ENCODE assay signal across 8 cellular contexts in genomic region chr17:39951924-39952664, GRCh38. TPM values are rescaled to one million over a fixed set of nuclear protein-coding genes. Genes with fewer than 3 reads are reported as not detected.
DNase-seq lines count a peak whose midpoint lies in the region; ATAC-seq and TF ChIP-seq lines count a peak whose summit lies in the region.

No MANE protein-coding gene starts in this region.

- H3K9me3 Mint-ChIP-seq in stimulated activated effector memory CD8-positive, alpha-beta T cell treated with anti-CD3 and anti-CD28 coated beads, Interleukin-12 subunit alpha, Interleukin-12 subunit beta, amount 100 ng/mL, for 72 hours, result no peaks in the 10 kb centered on the region

- 61 to 65% methylated on average over 21 of the region's 21 CpGs for WGBS in GM23248 (ENCODE audit: low coverage in 1 of 2, low lambda C conversion rate in 2 of 2, missing lambda C conversion rate in 2 of 2), 2 experiments

- H3K27me3 ChIP-seq in GM23248 (replicated peaks; ENCODE audit: insufficient read depth) (no peaks in the 10 kb centered on the region), SU-DHL-6 (ENCODE audit: low read length) (no peaks in the 10 kb centered on the region)

- peak overlapping the region; percentile 32 for H3K27ac Mint-ChIP-seq in stimulated activated effector memory CD8-positive, alpha-beta T cell treated with anti-CD3 and anti-CD28 coated beads, Interleukin-12 subunit alpha, Interleukin-12 subunit beta, amount 100 ng/mL, for 72 hours

- H4K20me1 ChIP-seq in GM23248 (ENCODE audit: insufficient read depth) (no peaks in the 10 kb centered on the region), SU-DHL-6 (ENCODE audit: low read depth, low read length) (no peaks in the 10 kb centered on the region)

- H3F3A ChIP-seq in GM23248 (ENCODE audit: insufficient read depth), result peaks cover 9% of the 10 kb centered on the region; the same call in 1 of the 2 replicates
- H3F3A ChIP-seq in SU-DHL-6 (ENCODE audit: insufficient read depth), result no peaks in the 10 kb centered on the region; the same call in 1 of the 2 replicates

- H2AFZ ChIP-seq in GM23248 (peak overlapping the region; percentile 77), SU-DHL-6 (ENCODE audit: low read depth, low read length, severe bottlenecking) (no peak overlapping the region)

- H3K36me3 ChIP-seq in GM23248 (ENCODE audit: low read depth) (no peaks in the 10 kb centered on the region), SU-DHL-6 (ENCODE audit: low read length) (no peaks in the 10 kb centered on the region)

- no peak for TF ChIP-seq CTCF in SU-DHL-6 (IDR thresholded peaks at IDR 0.05; ENCODE audit: insufficient read depth, low read length, poor library complexity, severe bottlenecking)

- intact Hi-C loops in left ventricle myocardium superior (cut with micrococcal nuclease), result no loop called here

- H3K4me1 Mint-ChIP-seq in stimulated activated effector memory CD8-positive, alpha-beta T cell treated with anti-CD3 and anti-CD28 coated beads, Interleukin-12 subunit alpha, Interleukin-12 subunit beta, amount 100 ng/mL, for 72 hours, result peaks cover 14% of the 10 kb centered on the region

- H3K79me2 ChIP-seq in GM23248 (ENCODE audit: insufficient read depth) (no peaks in the 10 kb centered on the region), SU-DHL-6 (ENCODE audit: insufficient read depth, low read length) (no peaks in the 10 kb centered on the region)

- H3K9me2 ChIP-seq in GM23248 (ENCODE audit: insufficient read depth) (no peaks in the 10 kb centered on the region), SU-DHL-6 (replicated peaks; ENCODE audit: insufficient read depth, low read length) (no peaks in the 10 kb centered on the region)

- no peaks in the 10 kb centered on the region; the same call in 1 of the 2 replicates for H3K4me1 ChIP-seq in GM23248 (ENCODE audit: insufficient read depth)

- in situ Hi-C loops in GM23248 (cut with MboI), result no loop called here

- peak overlapping the region; percentile 77 for H3K4me3 Mint-ChIP-seq in stimulated activated effector memory CD8-positive, alpha-beta T cell treated with anti-CD3 and anti-CD28 coated beads, Interleukin-12 subunit alpha, Interleukin-12 subunit beta, amount 100 ng/mL, for 72 hours

- H3K9me3 ChIP-seq in GM23248 (ENCODE audit: low read depth), result no peaks in the 10 kb centered on the region
- H3K9me3 ChIP-seq in SU-DHL-6 (ENCODE audit: insufficient read depth, low read length), result no peaks in the 10 kb centered on the region

- no peak overlapping the region; the same call in 1 of the 2 replicates for H3K9ac ChIP-seq in GM23248
- H3K9ac ChIP-seq in SU-DHL-6 (ENCODE audit: low read length), result no peak overlapping the region

- H3K4me2 ChIP-seq in GM23248 (ENCODE audit: unreplicated experiment) (peak overlapping the region; percentile 71), SU-DHL-6 (ENCODE audit: low read depth, low read length, poor library complexity, severe bottlenecking) (peak overlapping the region; percentile 32)

- DNase-seq in GM23248, result no peak
- peak; percentile 50 for DNase-seq in left ventricle myocardium superior
- DNase-seq in stimulated activated effector memory CD8-positive, alpha-beta T cell treated with anti-CD3 and anti-CD28 coated beads, Interleukin-12 subunit alpha, Interleukin-12 subunit beta, amount 100 ng/mL, for 72 hours (ENCODE audit: low spot score in 2 of 2), result no peak
- no peak for DNase-seq in AG08395 (ENCODE audit: low spot score)
- no peak for DNase-seq in DMS79 (lab: John Stamatoyannopoulos, UW)

- H3K27ac ChIP-seq in GM23248 (no peak overlapping the region), SU-DHL-6 (ENCODE audit: low read depth, low read length) (no peak overlapping the region)

- peaks cover 5% of the 10 kb centered on the region for H3K36me3 Mint-ChIP-seq in stimulated activated effector memory CD8-positive, alpha-beta T cell treated with anti-CD3 and anti-CD28 coated beads, Interleukin-12 subunit alpha, Interleukin-12 subunit beta, amount 100 ng/mL, for 72 hours

- H3K4me3 ChIP-seq in GM23248 (peak overlapping the region; percentile 69), SU-DHL-6 (ENCODE audit: insufficient read depth, low read length, poor library complexity, severe bottlenecking) (peak overlapping the region; percentile 42)

- ATAC-seq in left ventricle myocardium superior, result no peak
- peak; percentile 8 for ATAC-seq in stimulated activated effector memory CD8-positive, alpha-beta T cell treated with anti-CD3 and anti-CD28 coated beads, Interleukin-12 subunit alpha, Interleukin-12 subunit beta, amount 100 ng/mL, for 72 hours
- ATAC-seq in HG02571 (IDR thresholded peaks at IDR 0.05; ENCODE audit: unreplicated experiment), result no peak
- ATAC-seq in HG03565 (IDR thresholded peaks at IDR 0.05; ENCODE audit: unreplicated experiment), result no peak

RNA-seq across cellular contexts. Expression of gene GSDMA, which starts 10.7 kb away (rescaled TPM):
- not detected in 2 replicates for total RNA-seq in GM23248 (2014; rRNA removed; shearing (Covaris generic))
- polyA plus RNA-seq in GM23248 (2016; fragmentation: Nextera tagmentation; extraction: Ambion mirVana), result 0.09 and 0.21 TPM in 2 replicates
- 0.52 TPM for total RNA-seq in left ventricle myocardium superior

RNA-seq across cellular contexts. Expression of gene LRRC3C, which starts 24.6 kb away (rescaled TPM):
- not detected in 2 replicates for total RNA-seq in GM23248 (2014; rRNA removed; shearing (Covaris generic))
- polyA plus RNA-seq in GM23248 (2016; fragmentation: Nextera tagmentation; extraction: Ambion mirVana), result not detected in 2 replicates
- total RNA-seq in left ventricle myocardium superior, result not detected

RNA-seq across cellular contexts. Expression of gene ORMDL3, which starts 24.7 kb away (rescaled TPM):
- 60.4 and 66.0 TPM in 2 replicates for total RNA-seq in GM23248 (2014; rRNA removed; shearing (Covaris generic))
- 12.0 and 13.2 TPM in 2 replicates for polyA plus RNA-seq in GM23248 (2016; fragmentation: Nextera tagmentation; extraction: Ambion mirVana)
- 35.6 TPM for total RNA-seq in left ventricle myocardium superior

RNA-seq across cellular contexts. Expression of gene PSMD3, which starts 28.5 kb away (rescaled TPM):
- 103 and 116 TPM in 2 replicates for total RNA-seq in GM23248 (2014; rRNA removed; shearing (Covaris generic))
- 102 and 106 TPM in 2 replicates for polyA plus RNA-seq in GM23248 (2016; fragmentation: Nextera tagmentation; extraction: Ambion mirVana)
- total RNA-seq in left ventricle myocardium superior, result 83.4 TPM

RNA-seq across cellular contexts. Expression of gene GSDMB, which starts 33.7 kb away (rescaled TPM):
- total RNA-seq in GM23248 (2014; rRNA removed; shearing (Covaris generic)), result 2.1 and 2.5 TPM in 2 replicates
- 1.8 TPM in 2 replicates for polyA plus RNA-seq in GM23248 (2016; fragmentation: Nextera tagmentation; extraction: Ambion mirVana)
- total RNA-seq in left ventricle myocardium superior, result 2.6 TPM
